In genomic region chr3:37591130-37591865, GRCh38 we compare ENCODE assay signal across 13 cellular contexts.
DNase-seq lines count a peak whose midpoint lies in the region; ATAC-seq and TF ChIP-seq lines count a peak whose summit lies in the region.
"Had no signal": no experiment of that assay in that cellular context is flagged by ENCODE, and none has a peak within 500 bp of the region (broad histone marks: within the 10 kb centered on the region; RNA-seq: fewer than 3 reads in every experiment).

No MANE protein-coding gene starts in this region.

- H3K27ac ChIP-seq in heart left ventricle (peak overlapping the region; percentile 45 to 92 (median 80)), psoas muscle (peak overlapping the region; percentile 34), urinary bladder (ENCODE audit: low read depth) (peak overlapping the region; percentile 24), caudate nucleus (ENCODE audit: low read depth, low read length) (no peak overlapping the region)
- H3K27ac ChIP-seq: neutrophil had no signal

- WGBS in heart left ventricle, 4 donors = 39 to 56% (median 45%) methylated on average over 4 of the region's 4 CpGs
- WGBS in psoas muscle, 3 donors = 49 to 52% (median 50%) methylated on average over 4 of the region's 4 CpGs
- 29% methylated on average over 4 of the region's 4 CpGs for WGBS in urinary bladder

- DNase-seq in cerebellum (ENCODE audit: low spot score) (peak; percentile 49), heart left ventricle (peak in 2 of 5 donors; percentile 33 to 53), psoas muscle (no peak), caudate nucleus (lab: John Stamatoyannopoulos, UW) (no peak), NCI-H1694 (lab: John Stamatoyannopoulos, UW) (no peak)
- DNase-seq: activated gamma-delta T cell; HCEC 1CT; NCI-H2081 treated with DMSO at 0.1 percent for 48 hours; NCI-H774; stimulated activated naive B cell treated with anti-CD40 and anti-IgM and Interleukin-4, amounts not matched to agents 10 μg/mL and 1 μg/mL and 100 μg/mL, for 72 hours had no signal

- ATAC-seq in heart left ventricle (peak; percentile 3 to 38 (median 7)), psoas muscle (peak in 1 of 4 donors; percentile 38), HG03565 (IDR thresholded peaks at IDR 0.05; ENCODE audit: unreplicated experiment) (no peak)
- ATAC-seq: stimulated activated naive B cell treated with anti-CD40 and anti-IgM and Interleukin-4, amounts not matched to agents 10 μg/mL and 1 μg/mL and 100 μg/mL, for 72 hours had no signal

- intact Hi-C loops in heart left ventricle (cut with DNase I) = loop anchor here in 1 of 10 donors (2.0 kb wide), 1 partner anchor 34 kb away; no protein-coding TSS in a partner anchor
- intact Hi-C loops in psoas muscle (cut with DNase I) = no loop called here

- H3K36me3 ChIP-seq in heart left ventricle = peaks cover 0 to 19% (median 0%) of the 10 kb centered on the region in 9 donors
- H3K36me3 ChIP-seq in psoas muscle (ENCODE audit: insufficient read depth in 1 of 2, low read depth in 1 of 2) = no peaks in the 10 kb centered on the region
- H3K36me3 ChIP-seq in urinary bladder (ENCODE audit: insufficient read depth) = no peaks in the 10 kb centered on the region

- no peak overlapping the region for H3K4me3 ChIP-seq in heart left ventricle
- no peak overlapping the region for H3K4me3 ChIP-seq in psoas muscle
- no peak overlapping the region for H3K4me3 ChIP-seq in urinary bladder (ENCODE audit: low read depth, low read length)

- no peaks in the 10 kb centered on the region for H3K9me3 ChIP-seq in heart left ventricle
- H3K9me3 ChIP-seq in psoas muscle = no peaks in the 10 kb centered on the region
- H3K9me3 ChIP-seq: neutrophil had no signal

- H3K4me1 ChIP-seq in heart left ventricle (peaks cover 0 to 80% (median 31%) of the 10 kb centered on the region in 12 donors), psoas muscle (peaks cover 3% of the 10 kb centered on the region), urinary bladder (ENCODE audit: insufficient read depth) (no peaks in the 10 kb centered on the region)

- H3K27me3 ChIP-seq in heart left ventricle = no peaks in the 10 kb centered on the region
- no peaks in the 10 kb centered on the region for H3K27me3 ChIP-seq in psoas muscle (ENCODE audit: insufficient read depth in 3 of 3, low read length in 2 of 3)
- H3K27me3 ChIP-seq: neutrophil had no signal

- TF ChIP-seq CTCF in heart left ventricle (IDR thresholded peaks at IDR 0.05) (no peak), psoas muscle (IDR thresholded peaks at IDR 0.05) (no peak)

- no peak for TF ChIP-seq POLR2A in heart left ventricle (IDR thresholded peaks at IDR 0.05)
